7 cellular contexts compared by ENCODE assay signal in genomic region chr2:216261042-216261537, GRCh38.
"Had no signal": no experiment of that assay in that cellular context is flagged by ENCODE, and none has a peak within 500 bp of the region (broad histone marks: within the 10 kb centered on the region; RNA-seq: fewer than 3 reads in every experiment).

No MANE protein-coding gene starts in this region.

- H3K9me3 ChIP-seq: HAP-1 had no signal

- H3K9ac ChIP-seq: GM23248 had no signal

- H2AFZ ChIP-seq: GM23248 had no signal

- FAIRE-seq: HTR-8/SVneo had no signal

- H3K4me3 ChIP-seq: GM23248, HAP-1 had no signal

- H3K4me1 ChIP-seq: HAP-1 had no signal

- DNase-seq: GM23248, GOT3, H7, HFFc6, KBM-7 had no signal

- H3K27ac ChIP-seq: GM23248 had no signal

- H3K36me3 ChIP-seq: HAP-1 had no signal
